9 cellular contexts compared by ENCODE assay signal in genomic region chr1:64006276-64007051, GRCh38.
A peak's percentile ranks its signal among the peaks of the same experiment; 100 is the strongest.
DNase-seq lines count a peak whose midpoint lies in the region; ATAC-seq and TF ChIP-seq lines count a peak whose summit lies in the region.
"Had no signal": no experiment of that assay in that cellular context is flagged by ENCODE, and none has a peak within 500 bp of the region (broad histone marks: within the 10 kb centered on the region; RNA-seq: fewer than 3 reads in every experiment).

No MANE protein-coding gene starts in this region.

- CTCF ChIA-PET in activated CD4-positive, alpha-beta memory T cell treated with anti-CD3 and anti-CD28 coated beads for 36 hours (lab: Charles Lee): no interaction called here
- CTCF ChIA-PET in activated CD4-positive, alpha-beta memory T cell treated with anti-CD3 and anti-CD28 coated beads, Interleukin-2, amount 10 ng/mL, durations not matched to agents 7 days and 5 days (lab: Charles Lee): no interaction called here

- no peak for TF ChIP-seq POLR2A in heart left ventricle (IDR thresholded peaks at IDR 0.05)

- H3K4me3 ChIP-seq in heart left ventricle: no peak overlapping the region

- ATAC-seq in heart left ventricle (peak in 3 of 4 donors; percentile 75 to 76 (median 75)), GM21447 (IDR thresholded peaks at IDR 0.05; ENCODE audit: unreplicated experiment) (no peak), GM21515 (IDR thresholded peaks at IDR 0.05; ENCODE audit: unreplicated experiment) (no peak)
- ATAC-seq in stimulated activated naive CD8-positive, alpha-beta T cell treated with anti-CD3 and anti-CD28 coated beads, Interleukin-15, Interleukin-2, amounts not matched to agents 100 U/mL and 50 U/mL, for 24 hours: peak; percentile 75

- TF ChIP-seq CTCF in heart left ventricle (IDR thresholded peaks at IDR 0.05): no peak

- H3K9me3 Mint-ChIP-seq in activated CD4-positive, alpha-beta memory T cell treated with anti-CD3 and anti-CD28 coated beads for 36 hours: no peaks in the 10 kb centered on the region
- peaks cover 2% of the 10 kb centered on the region for H3K9me3 Mint-ChIP-seq in activated CD4-positive, alpha-beta memory T cell treated with anti-CD3 and anti-CD28 coated beads, Interleukin-2, amount 10 ng/mL, durations not matched to agents 7 days and 5 days

- peaks cover 0 to 31% (median 12%) of the 10 kb centered on the region in 12 donors for H3K4me1 ChIP-seq in heart left ventricle

- no peaks in the 10 kb centered on the region for H3K9me3 ChIP-seq in heart left ventricle

- H3K27me3 Mint-ChIP-seq in activated CD4-positive, alpha-beta memory T cell treated with anti-CD3 and anti-CD28 coated beads for 36 hours: peaks cover 4% of the 10 kb centered on the region
- H3K27me3 Mint-ChIP-seq in activated CD4-positive, alpha-beta memory T cell treated with anti-CD3 and anti-CD28 coated beads, Interleukin-2, amount 10 ng/mL, durations not matched to agents 7 days and 5 days: peaks cover 1% of the 10 kb centered on the region

- POLR2A ChIA-PET in activated CD4-positive, alpha-beta memory T cell treated with anti-CD3 and anti-CD28 coated beads for 36 hours (lab: Charles Lee): no interaction called here
- POLR2A ChIA-PET in activated CD4-positive, alpha-beta memory T cell treated with anti-CD3 and anti-CD28 coated beads, Interleukin-2, amount 10 ng/mL, durations not matched to agents 7 days and 5 days (lab: Charles Lee): no interaction called here

- DNase-seq in activated CD4-positive, alpha-beta memory T cell treated with anti-CD3 and anti-CD28 coated beads for 36 hours: peak; percentile 9
- DNase-seq in activated CD4-positive, alpha-beta memory T cell treated with anti-CD3 and anti-CD28 coated beads, Interleukin-2, amount 10 ng/mL, durations not matched to agents 7 days and 5 days: no peak
- DNase-seq in SHP77 (lab: John Stamatoyannopoulos, UW): peak; percentile 60 to 69
- peak in 1 of 5 donors; percentile 10 for DNase-seq in heart left ventricle
- DNase-seq in stimulated activated naive CD8-positive, alpha-beta T cell treated with anti-CD3 and anti-CD28 coated beads, Interleukin-15, Interleukin-2, amounts not matched to agents 100 U/mL and 50 U/mL, for 24 hours: no peak
- no peak for DNase-seq in GF-D8 (lab: John Stamatoyannopoulos, UW)
- DNase-seq: NCI-H2107 had no signal

- no peak overlapping the region for H3K4me3 Mint-ChIP-seq in activated CD4-positive, alpha-beta memory T cell treated with anti-CD3 and anti-CD28 coated beads for 36 hours
- no peak overlapping the region for H3K4me3 Mint-ChIP-seq in activated CD4-positive, alpha-beta memory T cell treated with anti-CD3 and anti-CD28 coated beads, Interleukin-2, amount 10 ng/mL, durations not matched to agents 7 days and 5 days

- H3K27ac ChIP-seq in heart left ventricle: peak overlapping the region in 7 of 12 donors; percentile 3 to 50 (median 13)

- no peak overlapping the region for H3K27ac Mint-ChIP-seq in activated CD4-positive, alpha-beta memory T cell treated with anti-CD3 and anti-CD28 coated beads for 36 hours
- no peak overlapping the region for H3K27ac Mint-ChIP-seq in activated CD4-positive, alpha-beta memory T cell treated with anti-CD3 and anti-CD28 coated beads, Interleukin-2, amount 10 ng/mL, durations not matched to agents 7 days and 5 days

- H3K36me3 Mint-ChIP-seq in activated CD4-positive, alpha-beta memory T cell treated with anti-CD3 and anti-CD28 coated beads for 36 hours: no peaks in the 10 kb centered on the region
- no peaks in the 10 kb centered on the region for H3K36me3 Mint-ChIP-seq in activated CD4-positive, alpha-beta memory T cell treated with anti-CD3 and anti-CD28 coated beads, Interleukin-2, amount 10 ng/mL, durations not matched to agents 7 days and 5 days (ENCODE audit: low read depth)

- 46 to 52% (median 49%) methylated on average over 8 of the region's 8 CpGs for WGBS in heart left ventricle, 4 donors

- H3K27me3 ChIP-seq in heart left ventricle: no peaks in the 10 kb centered on the region

- no peaks in the 10 kb centered on the region for H3K36me3 ChIP-seq in heart left ventricle

- intact Hi-C loops in activated CD4-positive, alpha-beta memory T cell treated with anti-CD3 and anti-CD28 coated beads for 36 hours (cut with micrococcal nuclease): no loop called here
- intact Hi-C loops in heart left ventricle (cut with DNase I): no loop called here

- peaks cover 3% of the 10 kb centered on the region for H3K4me1 Mint-ChIP-seq in activated CD4-positive, alpha-beta memory T cell treated with anti-CD3 and anti-CD28 coated beads for 36 hours (ENCODE audit: low read depth)
- peaks cover 6% of the 10 kb centered on the region for H3K4me1 Mint-ChIP-seq in activated CD4-positive, alpha-beta memory T cell treated with anti-CD3 and anti-CD28 coated beads, Interleukin-2, amount 10 ng/mL, durations not matched to agents 7 days and 5 days

Comparison
In these comparisons a context has a peak if more than half of its experiments do, and no peak if none do; other contexts are left out.
1. DNase-seq: peak in activated CD4-positive, alpha-beta memory T cell treated with anti-CD3 and anti-CD28 coated beads for 36 hours (single experiment) and SHP77 (2 of 2); none in activated CD4-positive, alpha-beta memory T cell treated with anti-CD3 and anti-CD28 coated beads, Interleukin-2, amount 10 ng/mL, durations not matched to agents 7 days and 5 days (single experiment), stimulated activated naive CD8-positive, alpha-beta T cell treated with anti-CD3 and anti-CD28 coated beads, Interleukin-15, Interleukin-2, amounts not matched to agents 100 U/mL and 50 U/mL, for 24 hours (single experiment) and GF-D8 (single experiment).
2. ATAC-seq: peak in heart left ventricle (3 of 4) and stimulated activated naive CD8-positive, alpha-beta T cell treated with anti-CD3 and anti-CD28 coated beads, Interleukin-15, Interleukin-2, amounts not matched to agents 100 U/mL and 50 U/mL, for 24 hours (single experiment); none in GM21447 (single experiment) and GM21515 (single experiment).